ENCODE assay signal across 21 cellular contexts in genomic region chr10:87712913-87713616, GRCh38.
"Had no signal": no experiment of that assay in that cellular context is flagged by ENCODE, and none has a peak within 500 bp of the region (broad histone marks: within the 10 kb centered on the region; RNA-seq: fewer than 3 reads in every experiment).

No MANE protein-coding gene starts in this region.

- DNase-seq: activated CD4-positive, alpha-beta memory T cell treated with anti-CD3 and anti-CD28 coated beads, Interleukin-2, amount 10 ng/mL, durations not matched to agents 7 days and 5 days; activated CD4-positive, alpha-beta T cell treated with anti-CD3 and anti-CD28 coated beads for 4 hours; activated naive CD4-positive, alpha-beta T cell treated with anti-CD3 and anti-CD28 coated beads, Interleukin-2, amount 50 U/mL, for 16 hours; activated T-cell treated with anti-CD3 and anti-CD28 coated beads, Interleukin-2, amount 50 U/mL, for 24 hours; caudate nucleus; foreskin melanocyte; heart left ventricle; left cardiac atrium; mammary epithelial cell; mucosa of descending colon; naive thymus-derived CD8-positive, alpha-beta T cell; nucleus accumbens; right lobe of liver; stimulated activated CD4-positive, alpha-beta T cell treated with anti-CD3 and anti-CD28 coated beads, Interleukin-4, amount 100 ng/mL, for 4 hours; stimulated activated CD8-positive, alpha-beta memory T cell treated with anti-CD3 and anti-CD28 coated beads, Interleukin-4, amount 100 ng/mL, for 48 hours; stimulated activated naive CD4-positive, alpha-beta T cell treated with Interleukin-2 at 50 U/mL for 16 hours; substantia nigra; T-helper 17 cell; transverse colon had no signal

- H3K27ac ChIP-seq: prostate gland, right lobe of liver had no signal

- H3K36me3 Mint-ChIP-seq: naive thymus-derived CD8-positive, alpha-beta T cell had no signal

- H3K4me3 Mint-ChIP-seq: activated CD4-positive, alpha-beta memory T cell treated with anti-CD3 and anti-CD28 coated beads, Interleukin-2, amount 10 ng/mL, durations not matched to agents 7 days and 5 days; activated T-cell treated with anti-CD3 and anti-CD28 coated beads, Interleukin-2, amount 50 U/mL, for 24 hours; naive thymus-derived CD8-positive, alpha-beta T cell; T-helper 17 cell had no signal

- H3K36me3 ChIP-seq: prostate gland had no signal

- H3K27ac Mint-ChIP-seq: activated CD4-positive, alpha-beta memory T cell treated with anti-CD3 and anti-CD28 coated beads, Interleukin-2, amount 10 ng/mL, durations not matched to agents 7 days and 5 days; activated T-cell treated with anti-CD3 and anti-CD28 coated beads, Interleukin-2, amount 50 U/mL, for 24 hours; naive thymus-derived CD8-positive, alpha-beta T cell; T-helper 17 cell had no signal

- H3K4me3 ChIP-seq: heart left ventricle, mucosa of descending colon, prostate gland, right lobe of liver, smooth muscle cell, transverse colon had no signal

- H3K4me1 ChIP-seq: prostate gland, transverse colon had no signal

- H3K4me2 ChIP-seq: smooth muscle cell had no signal

- H3K9me3 ChIP-seq: heart left ventricle, mucosa of descending colon, prostate gland, right lobe of liver, transverse colon had no signal

- H3K27me3 ChIP-seq: heart left ventricle, right lobe of liver, transverse colon had no signal

- ATAC-seq: left cardiac atrium; mucosa of descending colon; naive thymus-derived CD8-positive, alpha-beta T cell; right lobe of liver; T-helper 17 cell had no signal

- H3K9me3 Mint-ChIP-seq: activated CD4-positive, alpha-beta memory T cell treated with anti-CD3 and anti-CD28 coated beads, Interleukin-2, amount 10 ng/mL, durations not matched to agents 7 days and 5 days; activated T-cell treated with anti-CD3 and anti-CD28 coated beads, Interleukin-2, amount 50 U/mL, for 24 hours; naive thymus-derived CD8-positive, alpha-beta T cell had no signal
